ENCODE assay signal across 8 cellular contexts in genomic region chr11:9315078-9315688, GRCh38. TPM values are rescaled to one million over a fixed set of nuclear protein-coding genes. Genes with fewer than 3 reads are reported as not detected.
DNase-seq lines count a peak whose midpoint lies in the region; ATAC-seq, FAIRE-seq and TF ChIP-seq lines count a peak whose summit lies in the region.

No MANE protein-coding gene starts in this region.

- H3K36me3 ChIP-seq in keratinocyte (ENCODE audit: control insufficient read depth in 2 of 2, extremely low read depth in 1 of 2, insufficient read depth in 2 of 2, low read length in 2 of 2) = peaks cover 0 to 7% of the 10 kb centered on the region in 2 experiments

- H3K27ac ChIP-seq in keratinocyte (ENCODE audit: control insufficient read depth, insufficient read depth, low read length) (peak overlapping the region; percentile 95), substantia nigra (ENCODE audit: low read depth, low read length, poor library complexity, severe bottlenecking) (peak overlapping the region; percentile 83)

- H3K4me2 ChIP-seq in keratinocyte (ENCODE audit: control insufficient read depth, extremely low read depth, insufficient read depth, low read depth, low read length) = peak overlapping the region; percentile 100

- peaks cover 2% of the 10 kb centered on the region for H3K9me1 ChIP-seq in keratinocyte (ENCODE audit: control insufficient read depth, extremely low read depth, insufficient read depth, low read length)

- dilution Hi-C loops in keratinocyte (cut with MboI; ENCODE audit: extremely low pct_ligation_motif_present, low sequenced_read_pairs) = no loop called here

- peaks cover 42% of the 10 kb centered on the region for H3K79me2 ChIP-seq in keratinocyte (ENCODE audit: control insufficient read depth, insufficient read depth, low read length)

- H3K4me1 ChIP-seq in keratinocyte (ENCODE audit: control insufficient read depth, extremely low read depth, insufficient read depth, low read length) = peaks cover 17% of the 10 kb centered on the region

- H3K9me3 ChIP-seq in keratinocyte (ENCODE audit: control insufficient read depth, low read depth, low read length) = no peaks in the 10 kb centered on the region

- in situ Hi-C loops in GM13977 (cut with MboI; ENCODE audit: low pct_unique_long_range_greater_than_20kb, low sequenced_read_pairs, unreplicated experiment) = no loop called here

- H3K4me3 ChIP-seq in AG04449 (ENCODE audit: low read depth, low read length) (peak overlapping the region; percentile 94), keratinocyte (ENCODE audit: control insufficient read depth in 2 of 3, extremely low read depth in 1 of 3, insufficient read depth in 2 of 3, low read depth in 1 of 3, low read length in 3 of 3) (peak overlapping the region; percentile 2 to 85 (median 12))

- no peaks in the 10 kb centered on the region for H4K20me1 ChIP-seq in keratinocyte (ENCODE audit: control insufficient read depth, extremely low read depth, insufficient read depth, low read length)

- H3K9ac ChIP-seq in keratinocyte (ENCODE audit: control insufficient read depth, extremely low read depth, insufficient read depth, low read length) = peak overlapping the region; percentile 80

- H2AFZ ChIP-seq in keratinocyte (ENCODE audit: control insufficient read depth, low read length) = peak overlapping the region; percentile 98

- CTCF ChIA-PET in AG04449 (lab: Yijun Ruan, JAX) = interaction anchor here (0.8 to 1.4 kb wide), 5 partner anchors 14 to 70 kb away, joined by 3 to 7 read pairs (median 4); no protein-coding TSS in a partner anchor

- no peak for FAIRE-seq in keratinocyte (lab: Jason Lieb, UNC)

- H3K27me3 ChIP-seq in keratinocyte (ENCODE audit: control insufficient read depth, extremely low read depth, insufficient read depth, low read length) = no peaks in the 10 kb centered on the region

- no peak for ATAC-seq in activated naive CD8-positive, alpha-beta T cell treated with anti-CD3 and anti-CD28 coated beads, Interleukin-2, amount 50 U/mL, for 24 hours
- ATAC-seq in GM18909 (IDR thresholded peaks at IDR 0.05; ENCODE audit: poor library complexity, unreplicated experiment) = no peak

- peaks cover 53% of the 10 kb centered on the region for H3K4me1 Mint-ChIP-seq in HFFc6 (ENCODE audit: low read depth)
- H3K4me1 Mint-ChIP-seq in activated naive CD8-positive, alpha-beta T cell treated with anti-CD3 and anti-CD28 coated beads, Interleukin-2, amount 50 U/mL, for 24 hours = peaks cover 44% of the 10 kb centered on the region

- no peaks in the 10 kb centered on the region for H3K9me3 Mint-ChIP-seq in HFFc6
- no peaks in the 10 kb centered on the region for H3K9me3 Mint-ChIP-seq in activated naive CD8-positive, alpha-beta T cell treated with anti-CD3 and anti-CD28 coated beads, Interleukin-2, amount 50 U/mL, for 24 hours

- no peak for TF ChIP-seq CTCF in AG04449 (IDR thresholded peaks at IDR 0.05; ENCODE audit: insufficient read depth, low read length, missing control alignments)
- TF ChIP-seq CTCF in HFFc6 (IDR thresholded peaks at IDR 0.05) = no peak
- no peak for TF ChIP-seq CTCF in keratinocyte (optimal IDR thresholded peaks at IDR 0.05 in 1 of 3, IDR thresholded peaks at IDR 0.05 in 1 of 3, conservative IDR thresholded peaks at IDR 0.05 in 1 of 3; ENCODE audit: extremely low read depth in 1 of 3, insufficient read depth in 2 of 3, low read length in 3 of 3)
- TF ChIP-seq CTCF in GM13977 (IDR thresholded peaks at IDR 0.05; ENCODE audit: extremely low read depth, insufficient read depth, missing control alignments) = no peak

- POLR2A ChIA-PET in AG04449 (lab: Yijun Ruan, JAX) = interaction anchor here (1.2 to 2.1 kb wide), 2 partner anchors 50 to 69 kb away, joined by 3 to 12 read pairs; partner anchors contain the start of genes DENND5A and IPO7

- no peaks in the 10 kb centered on the region; the same call in 1 of the 2 replicates for H3K27me3 Mint-ChIP-seq in HFFc6 (ENCODE audit: insufficient read depth)
- peaks cover 5% of the 10 kb centered on the region for H3K27me3 Mint-ChIP-seq in activated naive CD8-positive, alpha-beta T cell treated with anti-CD3 and anti-CD28 coated beads, Interleukin-2, amount 50 U/mL, for 24 hours

- peaks cover 15% of the 10 kb centered on the region for H3K36me3 Mint-ChIP-seq in HFFc6 (ENCODE audit: low read depth)
- peaks cover 1% of the 10 kb centered on the region for H3K36me3 Mint-ChIP-seq in activated naive CD8-positive, alpha-beta T cell treated with anti-CD3 and anti-CD28 coated beads, Interleukin-2, amount 50 U/mL, for 24 hours (ENCODE audit: low read depth)

- peak overlapping the region; percentile 97 for H3K27ac Mint-ChIP-seq in HFFc6
- H3K27ac Mint-ChIP-seq in activated naive CD8-positive, alpha-beta T cell treated with anti-CD3 and anti-CD28 coated beads, Interleukin-2, amount 50 U/mL, for 24 hours = peak overlapping the region; percentile 88

- no peak for DNase-seq in AG04449 (ENCODE audit: low read depth, low spot score)
- no peak for DNase-seq in HFFc6
- peak; percentile 10 for DNase-seq in activated naive CD8-positive, alpha-beta T cell treated with anti-CD3 and anti-CD28 coated beads, Interleukin-2, amount 50 U/mL, for 24 hours
- no peak for DNase-seq in keratinocyte (ENCODE audit: low read depth, low spot score)
- DNase-seq in substantia nigra (lab: John Stamatoyannopoulos, UW) = peak in 7 of 49 donors; percentile 1 to 46 (median 7)
- no peak for DNase-seq in GM13977 (ENCODE audit: low spot score)
- DNase-seq in COR-L47 (lab: John Stamatoyannopoulos, UW) = no peak

- peak overlapping the region; percentile 98 for H3K4me3 Mint-ChIP-seq in HFFc6
- H3K4me3 Mint-ChIP-seq in activated naive CD8-positive, alpha-beta T cell treated with anti-CD3 and anti-CD28 coated beads, Interleukin-2, amount 50 U/mL, for 24 hours = peak overlapping the region; percentile 98

RNA-seq across cellular contexts. Expression of gene TMEM41B, which starts 0.8 kb away (rescaled TPM):
- total RNA-seq in HFFc6 (2021; fragmentation: NEBNext Ultra II Directional; extraction: Animal tissue kit (Norgen Biotek cat#: 25700)) = 10 to 100 TPM; 30.5 to 35.3 (median 32.6) TPM
- 41.6 to 69.3 TPM (median 53.6 TPM) in 3 replicates for polyA plus RNA-seq in keratinocyte
- 32.5 TPM for polyA plus RNA-seq in keratinocyte (2011; ENCODE audit: low read depth)
- 13.7 and 26.0 TPM in 2 replicates for polyA plus RNA-seq in keratinocyte (2011; cell fraction: cytosol; rRNA removed)
- polyA plus RNA-seq in keratinocyte (2011; cell fraction: nucleus; rRNA removed) = 97.1 and 111 TPM in 2 replicates
- 27.8 and 44.0 TPM in 2 replicates for polyA plus RNA-seq in keratinocyte (2012; ENCODE audit: low replicate concordance)
- polyA minus RNA-seq in keratinocyte = 18.0 to 43.5 TPM (median 29.1 TPM) in 3 replicates
- 28.2 TPM for polyA minus RNA-seq in keratinocyte (2011; cell fraction: cytosol; rRNA and poly(A)+ RNA removed)
- 95.4 and 102 TPM in 2 replicates for polyA minus RNA-seq in keratinocyte (2011; cell fraction: nucleus; rRNA and poly(A)+ RNA removed)

RNA-seq across cellular contexts. Expression of gene DENND5A, which starts 50.0 kb away (rescaled TPM):
- 100 to 1,000 TPM in 1 of 6 experiments, 10 to 100 TPM in 5; 82.0 to 106 (median 92.8) TPM for total RNA-seq in HFFc6 (2021; fragmentation: NEBNext Ultra II Directional; extraction: Animal tissue kit (Norgen Biotek cat#: 25700))
- polyA plus RNA-seq in keratinocyte = 44.6 to 62.9 TPM (median 49.1 TPM) in 3 replicates
- 20.4 TPM for polyA plus RNA-seq in keratinocyte (2011; ENCODE audit: low read depth)
- 53.0 and 57.8 TPM in 2 replicates for polyA plus RNA-seq in keratinocyte (2011; cell fraction: cytosol; rRNA removed)
- 69.7 and 79.0 TPM in 2 replicates for polyA plus RNA-seq in keratinocyte (2011; cell fraction: nucleus; rRNA removed)
- 16.1 and 26.2 TPM in 2 replicates for polyA plus RNA-seq in keratinocyte (2012; ENCODE audit: low replicate concordance)
- 136 to 168 TPM (median 137 TPM) in 3 replicates for polyA minus RNA-seq in keratinocyte
- 51.2 TPM for polyA minus RNA-seq in keratinocyte (2011; cell fraction: cytosol; rRNA and poly(A)+ RNA removed)
- 54.7 and 105 TPM in 2 replicates for polyA minus RNA-seq in keratinocyte (2011; cell fraction: nucleus; rRNA and poly(A)+ RNA removed)
